In genomic region chr12:9351136-9351535, GRCh38 we compare ENCODE assay signal across 25 cellular contexts.
DNase-seq lines count a peak whose midpoint lies in the region; ATAC-seq, FAIRE-seq and TF ChIP-seq lines count a peak whose summit lies in the region.
"Had no signal": no experiment of that assay in that cellular context is flagged by ENCODE, and none has a peak within 500 bp of the region (broad histone marks: within the 10 kb centered on the region; RNA-seq: fewer than 3 reads in every experiment).

No MANE protein-coding gene starts in this region.

- H3K9ac ChIP-seq in HepG2 (ENCODE audit: insufficient read depth, low read depth, low read length): no peak overlapping the region
- no peak overlapping the region for H3K9ac ChIP-seq in Karpas-422 (ENCODE audit: low read length)
- H3K9ac ChIP-seq: GM23248 had no signal

- TF ChIP-seq EP300 in HepG2 (IDR thresholded peaks at IDR 0.05; ENCODE audit: low read depth in 2 of 2, low read length in 2 of 2): no peak
- no peak for TF ChIP-seq EP300 in HepG2 (CRISPR knock-in tag; IDR thresholded peaks at IDR 0.05; ENCODE audit: borderline replicate concordance)

- H3K36me3 ChIP-seq in HepG2 (replicated peaks in 1 of 2; ENCODE audit: control insufficient read depth in 1 of 2, insufficient read depth in 2 of 2, low read length in 2 of 2) (no peaks in the 10 kb centered on the region), right lobe of liver (no peaks in the 10 kb centered on the region), Karpas-422 (ENCODE audit: insufficient read depth, low read length) (peaks cover 9% of the 10 kb centered on the region; the same call in 1 of the 2 replicates), lower lobe of right lung (no peaks in the 10 kb centered on the region)
- H3K36me3 ChIP-seq: BE2C had no signal

- H3K27me3 ChIP-seq in HepG2 (ENCODE audit: control insufficient read depth in 1 of 2, insufficient read depth in 2 of 2, low read length in 2 of 2): no peaks in the 10 kb centered on the region
- no peaks in the 10 kb centered on the region for H3K27me3 ChIP-seq in right lobe of liver
- no peaks in the 10 kb centered on the region for H3K27me3 ChIP-seq in HL-60 (ENCODE audit: insufficient read depth, poor library complexity, severe bottlenecking)
- H3K27me3 ChIP-seq in Karpas-422 (ENCODE audit: low read length): no peaks in the 10 kb centered on the region
- H3K27me3 ChIP-seq in lower lobe of right lung (ENCODE audit: low read depth): no peaks in the 10 kb centered on the region

- ATAC-seq in HepG2 (peak; percentile 69), right lobe of liver (no peak), HG02885 (IDR thresholded peaks at IDR 0.05; ENCODE audit: poor library complexity, unreplicated experiment) (no peak), lower lobe of right lung (no peak)
- ATAC-seq: A549; CD8-positive, alpha-beta T cell had no signal

- DNase-seq in HepG2 (ENCODE audit: low spot score) (no peak), right lobe of liver (no peak), HL-60 (ENCODE audit: low read depth in 1 of 2, low spot score in 1 of 2) (no peak), epithelial cell of prostate (ENCODE audit: low read depth, low spot score) (no peak), Karpas-422 (no peak), lower lobe of right lung (no peak)
- DNase-seq: 8988T; ACHN; AML-193; BE2C; Caco-2; CD4-positive, CD25-positive, alpha-beta regulatory T cell; CD8-positive, alpha-beta T cell; DMS153; EL; GDM1; GM23248; H7; HCEC 1CT had no signal

- TF ChIP-seq CTCF in HepG2 (CRISPR knock-in tag; IDR thresholded peaks at IDR 0.05) (no peak), right lobe of liver (IDR thresholded peaks at IDR 0.05) (no peak), HL-60 (IDR thresholded peaks at IDR 0.05; ENCODE audit: insufficient read depth, low read length) (no peak), lower lobe of right lung (IDR thresholded peaks at IDR 0.05) (no peak)

- TF ChIP-seq RAD21 in HepG2 (CRISPR knock-in tag; IDR thresholded peaks at IDR 0.05): no peak

- H2AFZ ChIP-seq in HepG2 (ENCODE audit: low read length) (no peak overlapping the region), Karpas-422 (ENCODE audit: low read length) (no peak overlapping the region)
- H2AFZ ChIP-seq: GM23248 had no signal

- peak; percentile 21 for FAIRE-seq in HepG2 (lab: Jason Lieb, UNC)
- FAIRE-seq: A549, GM12891, GM18507, H1 had no signal

- no peaks in the 10 kb centered on the region for H3K79me2 ChIP-seq in HepG2 (ENCODE audit: insufficient read depth, low read length)
- H3K79me2 ChIP-seq in Karpas-422 (ENCODE audit: low read length): no peaks in the 10 kb centered on the region

- peaks cover 54% of the 10 kb centered on the region for H3K4me1 ChIP-seq in HepG2 (ENCODE audit: insufficient read depth, low read length)
- no peaks in the 10 kb centered on the region for H3K4me1 ChIP-seq in right lobe of liver
- no peaks in the 10 kb centered on the region for H3K4me1 ChIP-seq in Karpas-422 (ENCODE audit: low read length)
- no peaks in the 10 kb centered on the region for H3K4me1 ChIP-seq in lower lobe of right lung
- H3K4me1 ChIP-seq: A549, BE2C, Caco-2 had no signal

- peaks cover 19% of the 10 kb centered on the region for H3K9me3 ChIP-seq in HepG2 (ENCODE audit: low read length)
- peaks cover 0 to 7% (median 0%) of the 10 kb centered on the region in 4 donors for H3K9me3 ChIP-seq in right lobe of liver
- H3K9me3 ChIP-seq in Karpas-422 (ENCODE audit: low read length): peaks cover 9% of the 10 kb centered on the region; the same call in 1 of the 2 replicates
- H3K9me3 ChIP-seq in lower lobe of right lung: peaks cover 13% of the 10 kb centered on the region

- CTCF ChIA-PET in HepG2 (lab: Yijun Ruan, JAX; ENCODE audit: low intra/inter-chr PET ratio, low total read pairs): no interaction called here

- in situ Hi-C loops in HepG2 (cut with HindIII; ENCODE audit: extremely low pct_ligation_motif_present, low pct_unique_long_range_greater_than_20kb): no loop called here

- H3K27ac ChIP-seq in HepG2 (ENCODE audit: extremely low read length, insufficient read depth, low read length): no peak overlapping the region
- no peak overlapping the region for H3K27ac ChIP-seq in right lobe of liver
- peak overlapping the region; percentile 64 for H3K27ac ChIP-seq in HL-60 (replicated peaks)
- H3K27ac ChIP-seq in epithelial cell of prostate: peak overlapping the region; percentile 84
- no peak overlapping the region for H3K27ac ChIP-seq in Karpas-422 (ENCODE audit: low read length)
- no peak overlapping the region for H3K27ac ChIP-seq in lower lobe of right lung
- H3K27ac ChIP-seq: A549, C4-2B, GM23248 had no signal

- POLR2A ChIA-PET in HepG2 (lab: Yijun Ruan, JAX): interaction anchor here (0.8 to 2.4 kb wide), 5 partner anchors 9 to 235 kb away, joined by 3 to 9 read pairs (median 4); partner anchors contain the start of gene A2M

- H3K9me2 ChIP-seq in Karpas-422 (replicated peaks; ENCODE audit: insufficient read depth, low read length): no peaks in the 10 kb centered on the region

- intact Hi-C loops in HepG2 (cut with micrococcal nuclease; ENCODE audit: unreplicated experiment): no loop called here
- intact Hi-C loops in right lobe of liver (cut with DNase I): no loop called here
- intact Hi-C loops in lower lobe of right lung (cut with DNase I): no loop called here

- H4K20me1 ChIP-seq in HepG2 (ENCODE audit: insufficient read depth, low read length) (no peaks in the 10 kb centered on the region; the same call in 1 of the 2 replicates), Karpas-422 (ENCODE audit: insufficient read depth, low read depth, low read length) (no peaks in the 10 kb centered on the region)

- TF ChIP-seq POLR2A in HepG2 (IDR thresholded peaks at IDR 0.05; ENCODE audit: insufficient read depth in 1 of 2, low read depth in 2 of 2, low read length in 2 of 2) (no peak), right lobe of liver (IDR thresholded peaks at IDR 0.05) (no peak)

- BruUV-seq in HepG2 (replicated peaks; lab: Mats Ljungman, UMichigan): no TSS peak

- peak overlapping the region; percentile 68 for H3K4me2 ChIP-seq in HepG2 (ENCODE audit: low read depth, low read length)
- no peak overlapping the region for H3K4me2 ChIP-seq in Karpas-422 (ENCODE audit: low read depth, low read length, poor library complexity, severe bottlenecking)
- H3K4me2 ChIP-seq: A549 had no signal

- 30% methylated on average over 2 of the region's 2 CpGs for WGBS in HepG2 (ENCODE audit: low lambda C conversion rate)
- WGBS in right lobe of liver (ENCODE audit: insufficient coverage, low coverage, low lambda C conversion rate, missing lambda C conversion rate): no CpG with 5 or more reads among the region's 2 CpGs

- H3K4me3 ChIP-seq in HepG2 (replicated peaks in 1 of 3; ENCODE audit: insufficient read depth in 1 of 3, low read depth in 2 of 3, low read length in 3 of 3) (no peak overlapping the region), right lobe of liver (no peak overlapping the region), HL-60 (replicated peaks; ENCODE audit: insufficient read depth, low read length) (no peak overlapping the region), Karpas-422 (ENCODE audit: low read length) (no peak overlapping the region), lower lobe of right lung (no peak overlapping the region)
- H3K4me3 ChIP-seq: A549, GM23248 had no signal

TF ChIP-seq in HepG2, 621 proteins besides CTCF, POLR2A, EP300 and RAD21 (continues in another document):
- TF ChIP-seq KLF11 (CRISPR knock-in tag; IDR thresholded peaks at IDR 0.05): no peak
- no peak for TF ChIP-seq TMF1 (CRISPR knock-in tag; IDR thresholded peaks at IDR 0.05; ENCODE audit: low read depth)
- TF ChIP-seq ATAD3A (CRISPR knock-in tag; IDR thresholded peaks at IDR 0.05): no peak
- no peak for TF ChIP-seq ZNF451 (CRISPR knock-in tag; IDR thresholded peaks at IDR 0.05)
- TF ChIP-seq NKX3-1 (CRISPR knock-in tag; IDR thresholded peaks at IDR 0.05): no peak
- TF ChIP-seq ZNF660 (CRISPR knock-in tag; IDR thresholded peaks at IDR 0.05; ENCODE audit: borderline replicate concordance, low read depth): no peak
- TF ChIP-seq GZF1 (CRISPR knock-in tag; IDR thresholded peaks at IDR 0.05): no peak
- TF ChIP-seq ZNF232 (CRISPR knock-in tag; IDR thresholded peaks at IDR 0.05; ENCODE audit: borderline replicate concordance): no peak
- TF ChIP-seq, protein P1, sequence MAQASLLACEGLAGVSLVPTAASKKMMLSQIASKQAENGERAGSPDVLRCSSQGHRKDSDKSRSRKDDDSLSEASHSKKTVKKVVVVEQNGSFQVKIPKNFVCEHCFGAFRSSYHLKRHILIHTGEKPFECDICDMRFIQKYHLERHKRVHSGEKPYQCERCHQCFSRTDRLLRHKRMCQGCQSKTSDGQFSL (CRISPR knock-in tag; IDR thresholded peaks at IDR 0.05): no peak
- TF ChIP-seq SIX4 (CRISPR knock-in tag; IDR thresholded peaks at IDR 0.05): peak; percentile 75
- TF ChIP-seq KDM5B (CRISPR knock-in tag; IDR thresholded peaks at IDR 0.05; ENCODE audit: borderline replicate concordance): no peak
- no peak for TF ChIP-seq POLR2AphosphoS5 (IDR thresholded peaks at IDR 0.05; ENCODE audit: low read depth, low read length)
- TF ChIP-seq NR0B2 (CRISPR knock-in tag; IDR thresholded peaks at IDR 0.05): no peak
- no peak for TF ChIP-seq SOX13 (IDR thresholded peaks at IDR 0.05)
- TF ChIP-seq SOX13 (CRISPR knock-in tag; conservative IDR thresholded peaks at IDR 0.05 in 1 of 2, IDR thresholded peaks at IDR 0.05 in 1 of 2): no peak
- no peak for TF ChIP-seq KAT2B (IDR thresholded peaks at IDR 0.05; ENCODE audit: borderline replicate concordance, low read depth, low read length)
- no peak for TF ChIP-seq TARDBP (CRISPR knock-in tag; IDR thresholded peaks at IDR 0.05)
- TF ChIP-seq E2F1 (CRISPR knock-in tag; IDR thresholded peaks at IDR 0.05): no peak
- peak; percentile 85 for TF ChIP-seq PHF21A (CRISPR knock-in tag; IDR thresholded peaks at IDR 0.05)
- no peak for TF ChIP-seq ZEB1 (IDR thresholded peaks at IDR 0.05; ENCODE audit: insufficient replicate concordance, low read depth)
- TF ChIP-seq HOXD1 (CRISPR knock-in tag; IDR thresholded peaks at IDR 0.05): no peak

Comparison
In these comparisons a context has a peak if more than half of its experiments do, and no peak if none do; other contexts are left out.
1. H3K27ac ChIP-seq: peak in HL-60 (single experiment) and epithelial cell of prostate (single experiment); none in HepG2 (single experiment), right lobe of liver (0 of 3), Karpas-422 (single experiment) and lower lobe of right lung (single experiment).